In genomic region chr17:35245196-35245486, GRCh38 we compare ENCODE assay signal across 9 cellular contexts. TPM values are rescaled to one million over a fixed set of nuclear protein-coding genes. Genes with fewer than 3 reads are reported as not detected.
DNase-seq lines count a peak whose midpoint lies in the region; ATAC-seq and TF ChIP-seq lines count a peak whose summit lies in the region.
"Had no signal": no experiment of that assay in that cellular context is flagged by ENCODE, and none has a peak within 500 bp of the region (broad histone marks: within the 10 kb centered on the region; RNA-seq: fewer than 3 reads in every experiment).

No MANE protein-coding gene starts in this region.

- H3K27me3 Mint-ChIP-seq in CD14-positive monocyte (ENCODE audit: low read depth in 3 of 3): peaks cover 5 to 10% (median 7%) of the 10 kb centered on the region in 3 donors
- H3K27me3 Mint-ChIP-seq in naive thymus-derived CD4-positive, alpha-beta T cell: no peaks in the 10 kb centered on the region

- H3K4me1 ChIP-seq in naive thymus-derived CD4-positive, alpha-beta T cell (ENCODE audit: control insufficient read depth in 2 of 2, insufficient read depth in 2 of 2, low read length in 2 of 2): peaks cover 41 to 43% of the 10 kb centered on the region in 2 donors

- peak overlapping the region in 1 of 2 donors; percentile 95 for H3K4me3 Mint-ChIP-seq in CD14-positive monocyte
- H3K4me3 Mint-ChIP-seq in naive thymus-derived CD4-positive, alpha-beta T cell: peak overlapping the region; percentile 91 to 100 (median 100)

- no peaks in the 10 kb centered on the region for H3K27me3 ChIP-seq in brain microvascular endothelial cell (replicated peaks)
- H3K27me3 ChIP-seq in naive thymus-derived CD4-positive, alpha-beta T cell (ENCODE audit: control insufficient read depth in 2 of 2, insufficient read depth in 2 of 2, low read length in 2 of 2): no peaks in the 10 kb centered on the region

- CTCF ChIA-PET in naive thymus-derived CD4-positive, alpha-beta T cell (lab: Charles Lee): interaction anchor here (1.5 to 1.6 kb wide), 2 partner anchors 41 to 68 kb away, joined by 4 to 7 read pairs; no protein-coding TSS in a partner anchor

- POLR2A ChIA-PET in naive thymus-derived CD4-positive, alpha-beta T cell (lab: Charles Lee): interaction anchor here (0.6 to 12.5 kb wide), 9 partner anchors 9 to 292 kb away, joined by 3 to 459 read pairs (median 57); partner anchors contain the start of gene SLFN12L

- intact Hi-C loops in CD14-positive monocyte (cut with micrococcal nuclease): no loop called here
- intact Hi-C loops in naive thymus-derived CD4-positive, alpha-beta T cell (cut with micrococcal nuclease): loop anchor here in 1 of 2 donors (10.0 kb wide), 1 partner anchor 560 kb away; the partner anchor contains the start of gene TAF15

- H3K27ac ChIP-seq in brain microvascular endothelial cell: peak overlapping the region; percentile 99
- peak overlapping the region; percentile 85 for H3K27ac ChIP-seq in naive thymus-derived CD4-positive, alpha-beta T cell (ENCODE audit: low read depth, low read length)

- no peaks in the 10 kb centered on the region for H3K9me3 ChIP-seq in naive thymus-derived CD4-positive, alpha-beta T cell (ENCODE audit: control insufficient read depth in 2 of 3, low read length in 3 of 3)

- H3K4me1 Mint-ChIP-seq in CD14-positive monocyte: peaks cover 39% of the 10 kb centered on the region
- H3K4me1 Mint-ChIP-seq in naive thymus-derived CD4-positive, alpha-beta T cell: peaks cover 42 to 62% (median 51%) of the 10 kb centered on the region in 7 donors

- peak overlapping the region; percentile 90 for H3K4me3 ChIP-seq in brain microvascular endothelial cell (ENCODE audit: low read depth, low read length)
- peak overlapping the region; percentile 97 for H3K4me3 ChIP-seq in naive thymus-derived CD4-positive, alpha-beta T cell (ENCODE audit: low read length)

- in situ Hi-C loops in brain microvascular endothelial cell (cut with HindIII; ENCODE audit: low pct_ligation_motif_present, low sequenced_read_pairs): no loop called here

- DNase-seq in CD14-positive monocyte (ENCODE audit: low spot score) (no peak), LoVo (ENCODE audit: low spot score) (peak; percentile 45), brain microvascular endothelial cell (peak; percentile 91), cerebellar cortex (ENCODE audit: low spot score) (no peak), 8988T (no peak), mucosa of gallbladder (ENCODE audit: low spot score) (no peak)
- DNase-seq in naive thymus-derived CD4-positive, alpha-beta T cell: no peak

- H3K27ac Mint-ChIP-seq in CD14-positive monocyte: peak overlapping the region in 5 of 7 donors; percentile 97 to 99 (median 98)
- peak overlapping the region; percentile 94 to 100 (median 98) for H3K27ac Mint-ChIP-seq in naive thymus-derived CD4-positive, alpha-beta T cell

- TF ChIP-seq CTCF in CD14-positive monocyte (IDR thresholded peaks at IDR 0.05): no peak
- no peak for TF ChIP-seq CTCF in brain microvascular endothelial cell (IDR thresholded peaks at IDR 0.05; ENCODE audit: low read depth, low read length, missing control alignments)

- H3K36me3 ChIP-seq in brain microvascular endothelial cell (replicated peaks): peaks cover 15% of the 10 kb centered on the region
- peaks cover 0 to 44% (median 10%) of the 10 kb centered on the region in 3 experiments for H3K36me3 ChIP-seq in naive thymus-derived CD4-positive, alpha-beta T cell (ENCODE audit: control insufficient read depth in 2 of 3, insufficient read depth in 3 of 3, low read length in 3 of 3)

- H3K36me3 Mint-ChIP-seq in CD14-positive monocyte: peaks cover 28 to 32% of the 10 kb centered on the region in 2 donors
- H3K36me3 Mint-ChIP-seq in naive thymus-derived CD4-positive, alpha-beta T cell: peaks cover 30 to 63% (median 57%) of the 10 kb centered on the region in 5 donors

- H3K9me3 Mint-ChIP-seq in CD14-positive monocyte: no peaks in the 10 kb centered on the region
- H3K9me3 Mint-ChIP-seq in naive thymus-derived CD4-positive, alpha-beta T cell: peaks cover 0 to 4% (median 0%) of the 10 kb centered on the region in 11 donors

- ATAC-seq in naive thymus-derived CD4-positive, alpha-beta T cell: no peak
- no peak for ATAC-seq in HG02884 (IDR thresholded peaks at IDR 0.05; ENCODE audit: unreplicated experiment)

RNA-seq across cellular contexts. Expression of gene SLFN5, which starts 2.3 kb away (rescaled TPM):
- polyA plus RNA-seq in CD14-positive monocyte: 1 to 10 TPM; 5.3 to 8.8 TPM
- 100 to 1,000 TPM in 4 of 5 experiments, 10 to 100 TPM in 1; 80.0 to 199 (median 133) TPM for total RNA-seq in naive thymus-derived CD4-positive, alpha-beta T cell
- polyA plus RNA-seq in naive thymus-derived CD4-positive, alpha-beta T cell: 100 to 1,000 TPM; 103 to 169 TPM
- total RNA-seq in mucosa of gallbladder: 18.3 TPM

RNA-seq across cellular contexts. Expression of gene SLC35G3, which starts 50.9 kb away (rescaled TPM):
- not detected for polyA plus RNA-seq in CD14-positive monocyte
- not detected for total RNA-seq in naive thymus-derived CD4-positive, alpha-beta T cell
- not detected for polyA plus RNA-seq in naive thymus-derived CD4-positive, alpha-beta T cell
- total RNA-seq in mucosa of gallbladder: not detected
- total RNA-seq: sciatic nerve had no signal

Comparison
In these comparisons a context has a peak if more than half of its experiments do, and no peak if none do; other contexts are left out.
1. DNase-seq: peak in LoVo (single experiment) and brain microvascular endothelial cell (single experiment); none in CD14-positive monocyte (single experiment), naive thymus-derived CD4-positive, alpha-beta T cell (0 of 9), cerebellar cortex (single experiment), 8988T (single experiment) and mucosa of gallbladder (single experiment).